Comparison of ENCODE assay signal across 5 cellular contexts in genomic region chr14:46482200-46482599, GRCh38.
"Had no signal": no experiment of that assay in that cellular context is flagged by ENCODE, and none has a peak within 500 bp of the region (broad histone marks: within the 10 kb centered on the region; RNA-seq: fewer than 3 reads in every experiment).

No MANE protein-coding gene starts in this region.

- ATAC-seq: K562 had no signal

- H3K4me3 ChIP-seq: K562 had no signal

- FAIRE-seq: HTR-8/SVneo, K562 had no signal

- H3K27ac ChIP-seq: HL-60 had no signal

- DNase-seq: IMR-90, KBM-7 had no signal
